Comparison of ENCODE assay signal across 3 cellular contexts in genomic region chr13:81713201-81713600, GRCh38.
"Had no signal": no experiment of that assay in that cellular context is flagged by ENCODE, and none has a peak within 500 bp of the region (broad histone marks: within the 10 kb centered on the region; RNA-seq: fewer than 3 reads in every experiment).

No MANE protein-coding gene starts in this region.

- ATAC-seq: GM12878 had no signal

- DNase-seq: GDM1, GF-D8 had no signal

- H3K4me3 ChIP-seq: GM12878 had no signal
